Comparison of ENCODE assay signal across 21 cellular contexts in the genomic region with DNA sequence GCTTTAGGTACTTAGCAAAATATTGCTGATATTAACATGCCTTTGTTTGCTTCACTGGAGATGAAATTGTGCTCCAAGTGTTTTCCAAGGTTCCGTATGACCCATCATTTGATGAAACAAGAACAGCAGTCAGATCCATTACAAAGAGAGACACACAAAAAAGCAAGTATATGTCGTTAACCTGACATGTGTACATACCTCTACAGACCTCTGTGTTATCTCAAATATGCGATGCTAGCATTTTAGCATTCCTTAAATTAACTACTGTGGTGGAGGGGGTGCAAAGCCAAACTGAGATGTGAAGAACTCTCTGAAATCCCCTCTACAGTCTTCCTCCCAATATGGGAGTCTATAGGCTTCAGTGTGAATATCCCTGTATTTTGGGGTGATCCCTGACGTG. TPM values are rescaled to one million over a fixed set of nuclear protein-coding genes. Genes with fewer than 3 reads are reported as not detected.
"Had no signal": no experiment of that assay in that cellular context is flagged by ENCODE, and none has a peak within 500 bp of the region (broad histone marks: within the 10 kb centered on the region; RNA-seq: fewer than 3 reads in every experiment).

No MANE protein-coding gene starts in this region.

- H3K4me3 ChIP-seq: esophagus squamous epithelium, lung, psoas muscle, right lobe of liver, stomach, thoracic aorta had no signal

- H3K27ac Mint-ChIP-seq: dendritic cell treated with granulocyte-macrophage colony-stimulating factor and Interleukin-4, amounts not matched to agents 40 ng/mL and 50 ng/mL, for 4 days; immature natural killer cell; naive B cell; stimulated activated memory B cell treated with anti-CD40 and anti-IgM and Interleukin-4, amounts not matched to agents 10 μg/mL and 1 μg/mL and 100 μg/mL, for 72 hours had no signal

- FAIRE-seq: keratinocyte, urothelium cell line had no signal

- H3K27me3 Mint-ChIP-seq: dendritic cell treated with granulocyte-macrophage colony-stimulating factor and Interleukin-4, amounts not matched to agents 40 ng/mL and 50 ng/mL, for 4 days; naive B cell; type B pancreatic cell had no signal

- H3K4me1 Mint-ChIP-seq: immature natural killer cell had no signal

- ATAC-seq: left ventricle myocardium superior, psoas muscle, right lobe of liver had no signal

- H3K36me3 ChIP-seq: esophagus squamous epithelium, right lobe of liver, stomach, thoracic aorta had no signal

- H3K9me3 ChIP-seq: esophagus squamous epithelium, psoas muscle, right lobe of liver, stomach, thoracic aorta had no signal

- DNase-seq: esophagus squamous epithelium; foreskin fibroblast; immature natural killer cell; left ventricle myocardium superior; mesenchymal stem cell; naive B cell; psoas muscle; retina; right lobe of liver; stimulated activated CD4-positive, alpha-beta T cell treated with anti-CD3 and anti-CD28 coated beads, Interleukin-4, amount 100 ng/mL, for 1 hour; stomach; substantia nigra had no signal

- H3K4me1 ChIP-seq: esophagus squamous epithelium, psoas muscle, right lobe of liver, stomach had no signal

- H3K4me3 Mint-ChIP-seq: dendritic cell treated with granulocyte-macrophage colony-stimulating factor and Interleukin-4, amounts not matched to agents 40 ng/mL and 50 ng/mL, for 4 days; immature natural killer cell; naive B cell; nephron; stimulated activated memory B cell treated with anti-CD40 and anti-IgM and Interleukin-4, amounts not matched to agents 10 μg/mL and 1 μg/mL and 100 μg/mL, for 72 hours; type B pancreatic cell had no signal

- H3K9me3 Mint-ChIP-seq: dendritic cell treated with granulocyte-macrophage colony-stimulating factor and Interleukin-4, amounts not matched to agents 40 ng/mL and 50 ng/mL, for 4 days; immature natural killer cell; naive B cell; stimulated activated memory B cell treated with anti-CD40 and anti-IgM and Interleukin-4, amounts not matched to agents 10 μg/mL and 1 μg/mL and 100 μg/mL, for 72 hours; type B pancreatic cell had no signal

- H3K36me3 Mint-ChIP-seq: stimulated activated memory B cell treated with anti-CD40 and anti-IgM and Interleukin-4, amounts not matched to agents 10 μg/mL and 1 μg/mL and 100 μg/mL, for 72 hours had no signal

- H3K27me3 ChIP-seq: esophagus squamous epithelium, right lobe of liver, stomach had no signal

- H3K27ac ChIP-seq: esophagus squamous epithelium, psoas muscle, right lobe of liver, stomach, thoracic aorta had no signal

RNA-seq across cellular contexts. Expression of a gene that starts 39.0 kb away (rescaled TPM):
- total RNA-seq: epithelial cell of proximal tubule had no signal
